Comparison of ENCODE assay signal across 16 cellular contexts in the genomic region with DNA sequence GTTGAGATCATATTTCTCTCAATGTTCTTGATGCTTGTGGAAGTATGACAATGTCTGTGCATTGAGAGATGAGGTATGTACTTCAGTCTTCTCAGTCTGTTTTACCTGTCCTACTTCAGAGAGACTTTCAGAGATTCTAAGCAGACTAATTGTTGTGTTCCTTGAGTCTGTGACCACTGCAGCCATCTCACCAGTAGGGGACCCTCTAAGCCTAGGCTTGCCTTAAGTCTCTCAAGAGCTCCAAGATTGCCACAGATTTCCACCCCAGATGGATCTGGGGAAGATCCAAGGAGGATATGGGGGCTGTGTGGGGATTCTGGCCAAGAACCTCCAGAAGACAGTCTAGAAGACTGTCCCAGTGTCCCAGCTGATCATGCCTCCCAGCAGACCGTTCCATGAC.
DNase-seq lines count a peak whose midpoint lies in the region; ATAC-seq and TF ChIP-seq lines count a peak whose summit lies in the region.
"Had no signal": no experiment of that assay in that cellular context is flagged by ENCODE, and none has a peak within 500 bp of the region (broad histone marks: within the 10 kb centered on the region; RNA-seq: fewer than 3 reads in every experiment).

No MANE protein-coding gene starts in this region.

- H3K27ac Mint-ChIP-seq in neural crest cell (ENCODE audit: unreplicated experiment), result no peak overlapping the region
- H3K27ac Mint-ChIP-seq: CD4-positive, alpha-beta T cell; naive B cell had no signal

- H3K27me3 Mint-ChIP-seq in neural crest cell (ENCODE audit: low read depth), result peaks cover 4% of the 10 kb centered on the region

- peaks cover 18% of the 10 kb centered on the region for H3K9me3 ChIP-seq in smooth muscle cell (replicated peaks; ENCODE audit: low read depth)

- no peaks in the 10 kb centered on the region for H3K4me1 Mint-ChIP-seq in neural crest cell
- H3K4me1 Mint-ChIP-seq: naive B cell had no signal

- TF ChIP-seq CTCF in choroid plexus epithelial cell (conservative IDR thresholded peaks at IDR 0.05; ENCODE audit: low read depth, low read length) (peak; percentile 42), neural crest cell (conservative IDR thresholded peaks at IDR 0.05) (peak; percentile 17), smooth muscle cell (IDR thresholded peaks at IDR 0.05; ENCODE audit: borderline replicate concordance, insufficient read depth, poor library complexity, severe bottlenecking) (no peak)

- no peak overlapping the region for H3K4me3 Mint-ChIP-seq in neural crest cell
- H3K4me3 Mint-ChIP-seq: CD4-positive, alpha-beta T cell had no signal

- H3K36me3 Mint-ChIP-seq in neural crest cell (ENCODE audit: low read depth), result peaks cover 11% of the 10 kb centered on the region

- no peaks in the 10 kb centered on the region for H3K27me3 ChIP-seq in smooth muscle cell (ENCODE audit: low read depth)
- H3K27me3 ChIP-seq: dorsolateral prefrontal cortex, hepatocyte had no signal

- H3K36me3 ChIP-seq in smooth muscle cell (ENCODE audit: low read depth), result no peaks in the 10 kb centered on the region

- no peak overlapping the region for H2AFZ ChIP-seq in smooth muscle cell (ENCODE audit: low read depth)
- H2AFZ ChIP-seq: hepatocyte had no signal

- no peak overlapping the region for H3K4me2 ChIP-seq in smooth muscle cell
- H3K4me2 ChIP-seq: hepatocyte had no signal

- no peaks in the 10 kb centered on the region for H3K79me2 ChIP-seq in smooth muscle cell (ENCODE audit: low read depth)
- H3K79me2 ChIP-seq: hepatocyte had no signal

- no peak for ATAC-seq in GM19351 (IDR thresholded peaks at IDR 0.05; ENCODE audit: unreplicated experiment)
- no peak for ATAC-seq in HG02970 (IDR thresholded peaks at IDR 0.05; ENCODE audit: low FRiP score, unreplicated experiment)

- H3K4me1 ChIP-seq in smooth muscle cell (ENCODE audit: low read depth), result no peaks in the 10 kb centered on the region

- DNase-seq in ELR (ENCODE audit: low read depth), result peak; percentile 28
- peak; percentile 24 for DNase-seq in HT-29 (ENCODE audit: low spot score)
- DNase-seq in choroid plexus epithelial cell (ENCODE audit: low read depth), result peak; percentile 14
- DNase-seq in neural crest cell (ENCODE audit: low read depth, low spot score), result no peak
- DNase-seq in activated CD8-positive, alpha-beta memory T cell treated with anti-CD3 and anti-CD28 coated beads, Interleukin-2, amount 50 U/mL, for 4 hours, result no peak
- no peak for DNase-seq in smooth muscle cell (lab: John Stamatoyannopoulos, UW; ENCODE audit: unreplicated experiment)
- DNase-seq: activated effector memory CD4-positive, alpha-beta T cell treated with Interleukin-2 at 50 U/mL for 16 hours; aorta; CD4-positive, alpha-beta T cell; dorsolateral prefrontal cortex; naive B cell; NCI-H510A treated with DMSO at 0.1 percent for 48 hours had no signal

- H3K9ac ChIP-seq in smooth muscle cell (ENCODE audit: low read depth), result no peak overlapping the region

- H3K4me3 ChIP-seq in choroid plexus epithelial cell (ENCODE audit: low read depth, low read length), result no peak overlapping the region
- no peak overlapping the region for H3K4me3 ChIP-seq in smooth muscle cell
- H3K4me3 ChIP-seq: dorsolateral prefrontal cortex, hepatocyte had no signal

- H3F3A ChIP-seq in smooth muscle cell (ENCODE audit: low read depth), result no peaks in the 10 kb centered on the region

- peaks cover 22% of the 10 kb centered on the region for H3K9me3 Mint-ChIP-seq in neural crest cell

- WGBS in smooth muscle cell (ENCODE audit: low lambda C conversion rate), result 78% methylated on average over 1 of the region's 1 CpG

- no peaks in the 10 kb centered on the region for H4K20me1 ChIP-seq in smooth muscle cell (ENCODE audit: low read depth)

- H3K27ac ChIP-seq in smooth muscle cell (ENCODE audit: low read depth), result no peak overlapping the region
- H3K27ac ChIP-seq: dorsolateral prefrontal cortex, hepatocyte, VCaP had no signal

Comparison
In these comparisons a context has a peak if more than half of its experiments do, and no peak if none do; other contexts are left out.
1. DNase-seq: peak in ELR (single experiment), HT-29 (single experiment) and choroid plexus epithelial cell (single experiment); none in neural crest cell (single experiment), activated CD8-positive, alpha-beta memory T cell treated with anti-CD3 and anti-CD28 coated beads, Interleukin-2, amount 50 U/mL, for 4 hours (single experiment) and smooth muscle cell (single experiment).